ENCODE assay signal across 8 cellular contexts in the genomic region with DNA sequence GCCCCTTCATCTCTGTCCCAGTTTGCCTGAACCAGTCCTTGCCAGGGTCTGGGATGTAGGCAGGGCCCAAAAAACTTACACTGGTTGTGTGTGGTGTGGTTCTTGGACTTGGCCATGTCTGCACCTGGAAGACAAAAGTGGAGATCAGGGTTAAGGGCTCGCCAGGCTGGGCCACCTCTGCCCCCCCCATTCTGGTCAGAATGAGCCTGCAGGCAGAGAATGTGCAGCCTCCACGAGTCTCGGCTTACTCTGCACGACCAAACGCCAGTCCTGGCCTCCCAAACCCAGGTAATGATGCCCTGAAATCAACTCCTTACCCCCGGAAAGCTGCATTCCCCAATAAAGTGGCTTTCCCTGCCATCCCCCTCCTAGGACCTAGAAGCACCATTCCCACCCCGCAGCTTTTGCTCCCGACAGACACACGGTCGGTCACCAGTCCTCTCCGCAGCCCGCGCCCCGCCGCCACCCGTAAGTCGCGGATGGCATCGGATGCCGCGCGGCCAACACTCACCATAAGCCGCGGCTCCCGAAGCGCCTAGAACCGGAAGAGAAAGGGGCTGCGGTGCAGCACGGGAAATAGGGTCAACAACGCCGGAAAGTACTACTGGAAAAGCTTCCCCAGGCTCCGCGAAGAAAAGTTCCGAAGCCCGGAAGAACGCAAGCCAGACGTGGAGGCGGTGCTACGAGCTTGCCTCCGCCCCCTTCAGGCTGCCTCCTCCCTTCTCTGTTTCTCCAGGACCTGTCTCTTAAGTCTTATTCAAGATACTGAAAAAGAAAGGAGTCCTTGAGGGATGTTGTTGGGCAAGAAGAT. TPM values are rescaled to one million over a fixed set of nuclear protein-coding genes. Genes with fewer than 3 reads are reported as not detected.
A peak's percentile ranks its signal among the peaks of the same experiment; 100 is the strongest.
DNase-seq lines count a peak whose midpoint lies in the region; ATAC-seq and TF ChIP-seq lines count a peak whose summit lies in the region.

A gene (minus strand): TSS at position 550 of the 811 bp plus-strand sequence. CDS start 434 bp downstream, at position 116.

- TF ChIP-seq POLR2A in transverse colon (IDR thresholded peaks at IDR 0.05) = peak; percentile 75

- H3K27me3 ChIP-seq in cardiac muscle cell (no peaks in the 10 kb centered on the region), transverse colon (peaks cover 4% of the 10 kb centered on the region)

- no peak for TF ChIP-seq EP300 in transverse colon (IDR thresholded peaks at IDR 0.05; ENCODE audit: low read depth)

- in situ Hi-C loops in transverse colon (cut with MboI; ENCODE audit: low pct_ligation_motif_present in 1 of 4, low pct_unique_long_range_greater_than_20kb in 1 of 4, low sequenced_read_pairs in 3 of 4) = no loop called here

- peaks cover 4% of the 10 kb centered on the region for H3K27me3 Mint-ChIP-seq in activated naive CD8-positive, alpha-beta T cell treated with anti-CD3 and anti-CD28 coated beads, Interleukin-2, amount 50 U/mL, for 24 hours

- peak; percentile 87 for ATAC-seq in HG02763 (IDR thresholded peaks at IDR 0.05; ENCODE audit: unreplicated experiment)
- ATAC-seq in activated naive CD8-positive, alpha-beta T cell treated with anti-CD3 and anti-CD28 coated beads, Interleukin-2, amount 50 U/mL, for 24 hours = peak; percentile 89

- H3K36me3 ChIP-seq in cardiac muscle cell (peaks cover 15% of the 10 kb centered on the region), transverse colon (peaks cover 0 to 18% (median 7%) of the 10 kb centered on the region in 4 donors)

- H3K27ac Mint-ChIP-seq in activated naive CD8-positive, alpha-beta T cell treated with anti-CD3 and anti-CD28 coated beads, Interleukin-2, amount 50 U/mL, for 24 hours = peak within 1 kb of the TSS; percentile 100

- H3K9me3 ChIP-seq in cardiac muscle cell (ENCODE audit: low read depth) = no peaks in the 10 kb centered on the region
- no peaks in the 10 kb centered on the region for H3K9me3 ChIP-seq in transverse colon

- H3K36me3 Mint-ChIP-seq in activated naive CD8-positive, alpha-beta T cell treated with anti-CD3 and anti-CD28 coated beads, Interleukin-2, amount 50 U/mL, for 24 hours (ENCODE audit: low read depth) = peaks cover 41% of the 10 kb centered on the region

- peak within 1 kb of the TSS; percentile 99 for H3K4me3 ChIP-seq in GM12875 (ENCODE audit: low read depth, low read length)
- peak within 1 kb of the TSS; percentile 80 for H3K4me3 ChIP-seq in cardiac muscle cell
- peak within 1 kb of the TSS; percentile 50 to 95 (median 57) for H3K4me3 ChIP-seq in transverse colon

- H3K27ac ChIP-seq in cardiac muscle cell (peak within 1 kb of the TSS; percentile 92), transverse colon (peak within 1 kb of the TSS; percentile 83 to 94 (median 86))

- 0% methylated on average over 2 to 40 of the region's 40 CpGs for WGBS in transverse colon (ENCODE audit: low coverage in 1 of 2), 2 donors

- peaks cover 12% of the 10 kb centered on the region for H3K4me1 ChIP-seq in cardiac muscle cell (ENCODE audit: low read depth)
- peaks cover 8 to 24% (median 14%) of the 10 kb centered on the region in 4 donors for H3K4me1 ChIP-seq in transverse colon

- H3K4me1 Mint-ChIP-seq in activated naive CD8-positive, alpha-beta T cell treated with anti-CD3 and anti-CD28 coated beads, Interleukin-2, amount 50 U/mL, for 24 hours = peaks cover 38% of the 10 kb centered on the region

- TF ChIP-seq CTCF in GM12875 (IDR thresholded peaks at IDR 0.05; ENCODE audit: borderline replicate concordance, insufficient read depth, low read depth, low read length) = no peak
- no peak for TF ChIP-seq CTCF in cardiac muscle cell (IDR thresholded peaks at IDR 0.05; ENCODE audit: low read depth, low read length)
- TF ChIP-seq CTCF in transverse colon (IDR thresholded peaks at IDR 0.05) = peak in 3 of 5 experiments; percentile 14 to 18 (median 17)

- no peaks in the 10 kb centered on the region for H3K9me3 Mint-ChIP-seq in activated naive CD8-positive, alpha-beta T cell treated with anti-CD3 and anti-CD28 coated beads, Interleukin-2, amount 50 U/mL, for 24 hours

- peak within 1 kb of the TSS; percentile 100 for H3K4me3 Mint-ChIP-seq in activated naive CD8-positive, alpha-beta T cell treated with anti-CD3 and anti-CD28 coated beads, Interleukin-2, amount 50 U/mL, for 24 hours

- intact Hi-C loops in transverse colon (cut with DNase I; ENCODE audit: low total_unique reads) = no loop called here

- DNase-seq in NCI-H1417 treated with DMSO at 0.1 percent for 48 hours (lab: John Stamatoyannopoulos, UW) (peak; percentile 60), T follicular helper cell (ENCODE audit: low read depth) (peak; percentile 89), cardiac muscle cell (ENCODE audit: low read depth in 1 of 2, low spot score in 1 of 2) (peak; percentile 93 to 98), pons (ENCODE audit: low spot score) (peak; percentile 93), transverse colon (peak; percentile 95)
- peak; percentile 91 for DNase-seq in activated naive CD8-positive, alpha-beta T cell treated with anti-CD3 and anti-CD28 coated beads, Interleukin-2, amount 50 U/mL, for 24 hours

RNA-seq across cellular contexts. Expression of the gene that starts here (rescaled TPM):
- total RNA-seq in cardiac muscle cell (1,533 and 1,673 TPM in 2 replicates), transverse colon (1,000 to 10,000 TPM in 1 of 4 donors, 100 to 1,000 TPM in 3; 366 to 1,281 (median 746) TPM)
- polyA plus RNA-seq in cardiac muscle cell = 844 and 941 TPM in 2 replicates

Comparison
In these comparisons a context has a peak if more than half of its experiments do, and no peak if none do; other contexts are left out.
1. Peak in every context shown above with its lines: DNase-seq, ATAC-seq, H3K4me3 ChIP-seq and H3K27ac ChIP-seq.
2. CTCF ChIP-seq: peak in transverse colon (3 of 5); none in GM12875 (single experiment) and cardiac muscle cell (single experiment).